Comparison of ENCODE assay signal across 8 cellular contexts in the genomic region with DNA sequence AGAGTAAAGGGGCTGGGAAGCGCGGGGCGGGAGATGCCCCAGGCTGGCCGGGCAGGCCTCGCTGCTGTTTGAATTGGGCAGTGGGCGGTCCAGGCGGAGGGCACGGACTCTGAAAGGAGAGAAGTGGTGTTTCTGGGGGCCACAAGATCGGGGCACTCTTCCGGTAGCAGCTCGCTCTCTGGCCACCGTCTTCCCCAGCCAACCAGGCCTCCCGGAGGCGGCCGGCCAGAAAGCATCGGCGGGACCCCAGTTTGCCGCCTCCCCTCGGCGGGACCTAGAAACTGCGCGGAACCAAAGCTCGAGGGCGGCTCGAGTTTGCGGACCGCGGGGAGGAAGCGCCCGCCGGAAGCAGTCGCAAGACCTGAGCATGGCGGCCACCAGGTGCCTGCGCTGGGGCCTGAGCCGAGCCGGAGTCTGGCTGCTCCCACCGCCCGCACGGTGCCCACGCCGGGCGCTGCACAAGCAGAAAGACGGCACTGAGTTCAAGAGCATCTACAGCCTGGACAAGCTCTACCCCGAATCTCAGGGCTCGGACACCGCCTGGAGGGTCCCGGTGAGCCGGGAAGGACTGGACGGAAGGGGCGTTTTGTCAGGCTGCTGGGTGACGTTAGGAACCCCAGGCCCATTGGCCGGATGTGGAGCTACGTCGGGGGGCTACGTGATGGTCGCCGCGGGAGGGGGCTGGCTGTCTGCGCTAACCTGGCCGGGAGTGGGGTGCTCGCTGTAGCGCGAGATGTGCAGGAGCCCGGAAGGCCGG. TPM values are rescaled to one million over a fixed set of nuclear protein-coding genes. Genes with fewer than 3 reads are reported as not detected.
DNase-seq lines count a peak whose midpoint lies in the region; ATAC-seq, FAIRE-seq and TF ChIP-seq lines count a peak whose summit lies in the region.

Gene MRPL58, plus strand, starts transcription at position 351 of the 757 bp plus-strand sequence. Its CDS starts 17 bp downstream, at position 368.

- H3K4me3 ChIP-seq in right cardiac atrium (ENCODE audit: low read length), result peak within 1 kb of the TSS; percentile 70
- H3K4me3 ChIP-seq in uterus, result peak within 1 kb of the TSS; percentile 50 to 72

- FAIRE-seq in GM12892 (lab: Jason Lieb, UNC), result peak; percentile 9

- no peaks in the 10 kb centered on the region for H3K27me3 Mint-ChIP-seq in T-helper 17 cell

- H3K27ac Mint-ChIP-seq in T-helper 17 cell, result peak within 1 kb of the TSS; percentile 88

- WGBS in right cardiac atrium, result 2% methylated on average over 65 of the region's 65 CpGs

- peak within 1 kb of the TSS; percentile 95 for H3K4me3 Mint-ChIP-seq in T-helper 17 cell

- ATAC-seq in HG02759 (IDR thresholded peaks at IDR 0.05; ENCODE audit: unreplicated experiment), result peak; percentile 93
- peak; percentile 97 for ATAC-seq in T-helper 17 cell
- peak; percentile 94 to 95 for ATAC-seq in right cardiac atrium

- intact Hi-C loops in right cardiac atrium (cut with DNase I) (loop anchor here in 1 of 4 donors (5.0 kb wide), 1 partner anchor 50 kb away; no protein-coding TSS in a partner anchor), uterus (cut with DNase I; ENCODE audit: low total_unique reads) (loop anchor here (10.0 kb wide), 1 partner anchor 48 kb away; no protein-coding TSS in a partner anchor)

- H3K9me3 ChIP-seq in T-helper 17 cell (ENCODE audit: control insufficient read depth, low read length, poor library complexity, severe bottlenecking) (no peaks in the 10 kb centered on the region), right cardiac atrium (ENCODE audit: control insufficient read depth, low read length) (no peaks in the 10 kb centered on the region), uterus (no peaks in the 10 kb centered on the region)

- H3K36me3 ChIP-seq in uterus, result no peaks in the 10 kb centered on the region

- peaks cover 2% of the 10 kb centered on the region for H3K4me1 ChIP-seq in right cardiac atrium (ENCODE audit: control insufficient read depth, insufficient read depth, low read length)
- peaks cover 0 to 11% of the 10 kb centered on the region in 2 donors for H3K4me1 ChIP-seq in uterus

- H3K27me3 ChIP-seq in right cardiac atrium (ENCODE audit: control insufficient read depth, insufficient read depth) (no peaks in the 10 kb centered on the region), uterus (no peaks in the 10 kb centered on the region)

- peak; percentile 35 to 79 (median 63) for TF ChIP-seq CTCF in uterus (IDR thresholded peaks at IDR 0.05)

- TF ChIP-seq POLR2A in GM12892 (IDR thresholded peaks at IDR 0.05; ENCODE audit: low read depth, low read length), result peak; percentile 82
- TF ChIP-seq POLR2A in uterus (IDR thresholded peaks at IDR 0.05), result peak in 1 of 2 donors; percentile 45

- DNase-seq in GM12892 (ENCODE audit: insufficient read length) (peak; percentile 89), NCI-H128 (lab: John Stamatoyannopoulos, UW; ENCODE audit: unreplicated experiment) (peak; percentile 64), T-helper 17 cell (peak; percentile 62 to 69 (median 63)), right cardiac atrium (peak; percentile 86 to 94 (median 94)), putamen (ENCODE audit: low spot score) (peak; percentile 87), uterus (peak; percentile 76 to 85)

- H3K36me3 Mint-ChIP-seq in T-helper 17 cell (ENCODE audit: low read depth), result peaks cover 7% of the 10 kb centered on the region

- H3K27ac ChIP-seq in angular gyrus (ENCODE audit: low read depth, low read length) (peak within 1 kb of the TSS; percentile 79), right cardiac atrium (ENCODE audit: low read length) (peak within 1 kb of the TSS; percentile 61), uterus (peak within 1 kb of the TSS; percentile 90 to 94)

- peaks cover 23% of the 10 kb centered on the region for H3K4me1 Mint-ChIP-seq in T-helper 17 cell

RNA-seq across cellular contexts. Expression of gene MRPL58, which starts in this region (rescaled TPM):
- polyA plus RNA-seq in GM12892 (2012; ENCODE audit: missing spikeins), result 40.0 TPM
- total RNA-seq in T-helper 17 cell (10 to 100 TPM; 13.7 to 19.1 TPM), right cardiac atrium (10 to 100 TPM; 35.1 to 44.6 (median 37.3) TPM), uterus (10 to 100 TPM; 18.2 to 26.4 (median 20.8) TPM)
- polyA plus RNA-seq in right cardiac atrium, result 62.6 TPM

Comparison
In these comparisons a context has a peak if more than half of its experiments do, and no peak if none do; other contexts are left out.
1. Peak in every context shown above with its lines: DNase-seq, ATAC-seq, H3K4me3 ChIP-seq and H3K27ac ChIP-seq.